In the genomic region with DNA sequence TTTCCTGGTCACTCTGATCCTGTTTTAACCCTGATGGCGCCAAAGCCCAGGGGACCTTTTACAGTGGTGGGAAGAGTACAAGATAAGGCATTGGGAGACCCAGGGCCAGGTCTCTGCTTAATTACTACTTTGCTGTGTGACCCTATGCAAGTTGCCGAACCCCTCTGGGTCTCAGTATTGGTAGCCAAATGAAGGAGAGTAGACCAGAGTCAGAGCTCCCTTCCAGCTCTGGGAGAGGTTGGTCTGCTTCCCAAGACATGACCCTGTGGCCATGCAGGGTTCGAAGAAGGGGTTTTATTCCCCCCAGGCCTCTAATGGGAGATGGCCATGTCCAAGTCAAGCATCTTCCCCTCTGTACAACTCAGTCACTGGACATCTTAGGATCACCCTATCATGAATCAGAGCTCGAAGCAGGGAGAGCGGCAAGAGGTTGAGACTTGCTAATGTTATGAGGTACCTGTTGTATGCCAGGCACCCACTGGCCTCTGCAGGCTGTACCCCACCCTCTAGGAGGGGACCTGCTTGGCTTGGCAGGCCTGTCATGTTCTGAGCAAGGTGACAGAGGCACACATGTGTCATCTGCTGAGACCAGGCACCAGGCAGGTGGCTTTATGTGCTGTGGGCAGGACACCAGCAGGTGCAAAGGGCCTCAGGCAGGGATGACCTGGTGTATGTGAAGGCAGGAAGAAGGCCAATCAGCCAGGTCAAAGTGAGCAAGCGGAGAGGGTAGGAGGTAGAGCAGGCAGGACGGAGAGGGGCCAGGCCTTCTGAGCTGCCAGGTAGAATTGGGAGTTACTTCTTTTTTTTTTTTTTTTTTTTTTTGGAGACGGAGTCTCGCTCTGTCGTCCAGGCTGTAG, we compare ENCODE assay signal across 1 cellular context.
TF ChIP-seq lines count a peak whose summit lies in the region.

No MANE protein-coding gene starts in this region.

TF ChIP-seq in K562, 482 proteins besides CTCF, POLR2A, EP300 and RAD21 (continued from another document):
- TF ChIP-seq E2F1 (CRISPR knock-in tag; IDR thresholded peaks at IDR 0.05) (no peak), RBM25 (IDR thresholded peaks at IDR 0.05; ENCODE audit: low read depth, low read length, severe bottlenecking) (peak; percentile 55), ELF2 (CRISPR knock-in tag; IDR thresholded peaks at IDR 0.05) (no peak), ZNF696 (CRISPR knock-in tag; conservative IDR thresholded peaks at IDR 0.05) (no peak), TRIM25 (IDR thresholded peaks at IDR 0.05; ENCODE audit: borderline replicate concordance) (no peak), ZBTB2 (IDR thresholded peaks at IDR 0.05) (no peak), U2AF1 (optimal IDR thresholded peaks at IDR 0.05; ENCODE audit: low read depth, low read length) (no peak), SUPT5H (IDR thresholded peaks at IDR 0.05) (no peak), ZNF384 (IDR thresholded peaks at IDR 0.05; ENCODE audit: low read depth, low read length) (no peak), KDM1A (IDR thresholded peaks at IDR 0.05) (0 out of 4 replicates have a peak, but pooled peaks of 1 of the 2 experiments have one; percentile 26), ZNF311 (CRISPR knock-in tag; IDR thresholded peaks at IDR 0.05) (no peak), NUFIP1 (IDR thresholded peaks at IDR 0.05; ENCODE audit: partially characterized antibody) (no peak), E2F3 (CRISPR knock-in tag; IDR thresholded peaks at IDR 0.05) (no peak), ARID4B (CRISPR knock-in tag; IDR thresholded peaks at IDR 0.05) (no peak)
